Comparison of ENCODE assay signal across 26 cellular contexts in the genomic region with DNA sequence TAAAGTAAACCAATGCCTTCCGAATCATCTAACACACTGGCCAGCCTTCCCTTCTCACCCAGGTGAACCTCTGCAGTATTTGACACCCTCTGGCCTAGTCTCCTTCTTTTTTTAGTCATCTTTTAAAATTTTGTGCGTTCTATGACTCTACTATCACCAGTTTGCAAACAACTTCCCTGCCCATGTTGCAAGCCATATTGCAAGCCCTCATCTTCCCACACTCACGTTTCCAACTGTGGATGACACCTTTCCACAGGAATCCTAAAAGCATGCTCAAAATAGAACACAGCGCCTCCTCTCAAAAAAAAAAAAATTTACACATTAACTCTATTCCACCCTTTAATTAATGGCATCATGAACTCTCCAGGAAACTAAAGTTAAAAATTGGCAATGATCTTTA.
DNase-seq lines count a peak whose midpoint lies in the region; ATAC-seq, FAIRE-seq and TF ChIP-seq lines count a peak whose summit lies in the region.
"Had no signal": no experiment of that assay in that cellular context is flagged by ENCODE, and none has a peak within 500 bp of the region (broad histone marks: within the 10 kb centered on the region; RNA-seq: fewer than 3 reads in every experiment).

No MANE protein-coding gene starts in this region.

- peaks cover 40% of the 10 kb centered on the region for H3K4me1 Mint-ChIP-seq in Calu3 (ENCODE audit: low read depth, unreplicated experiment)
- no peaks in the 10 kb centered on the region for H3K4me1 Mint-ChIP-seq in stimulated activated naive B cell treated with anti-CD40 and anti-IgM and Interleukin-4, amounts not matched to agents 10 μg/mL and 1 μg/mL and 100 μg/mL, for 72 hours

- in situ Hi-C loops in gastrocnemius medialis (cut with MboI; ENCODE audit: low sequenced_read_pairs in 4 of 4): no loop called here

- no peak for FAIRE-seq in small intestine (lab: Jason Lieb, UNC)
- FAIRE-seq: GM12891, HTR-8/SVneo, K562 had no signal

- H3K79me2 ChIP-seq in hepatocyte: no peaks in the 10 kb centered on the region

- no peaks in the 10 kb centered on the region for H4K20me1 ChIP-seq in hepatocyte (ENCODE audit: insufficient read depth, poor library complexity, severe bottlenecking)

- H3K4me3 Mint-ChIP-seq in Calu3 (ENCODE audit: low read depth, unreplicated experiment): no peak overlapping the region
- no peak overlapping the region for H3K4me3 Mint-ChIP-seq in stimulated activated naive B cell treated with anti-CD40 and anti-IgM and Interleukin-4, amounts not matched to agents 10 μg/mL and 1 μg/mL and 100 μg/mL, for 72 hours
- H3K4me3 Mint-ChIP-seq: CD8-positive, alpha-beta T cell; GM23338 had no signal

- peak overlapping the region; percentile 78 for H3K27ac Mint-ChIP-seq in Calu3 (ENCODE audit: unreplicated experiment)
- no peak overlapping the region for H3K27ac Mint-ChIP-seq in stimulated activated naive B cell treated with anti-CD40 and anti-IgM and Interleukin-4, amounts not matched to agents 10 μg/mL and 1 μg/mL and 100 μg/mL, for 72 hours
- H3K27ac Mint-ChIP-seq: CD8-positive, alpha-beta T cell; GM23338 had no signal

- no peak overlapping the region for H2AFZ ChIP-seq in hepatocyte
- H2AFZ ChIP-seq: GM23338 had no signal

- no peaks in the 10 kb centered on the region for H3K9me2 ChIP-seq in hepatocyte (replicated peaks; ENCODE audit: insufficient read depth)

- H3K4me3 ChIP-seq in RWPE2 (ENCODE audit: severe bottlenecking) (no peak overlapping the region), hepatocyte (no peak overlapping the region), small intestine (ENCODE audit: low read depth in 1 of 2, low read length in 2 of 2) (no peak overlapping the region), gastrocnemius medialis (no peak overlapping the region)
- H3K4me3 ChIP-seq: GM23338, HAP-1, K562 had no signal

- no peak overlapping the region for H3K4me2 ChIP-seq in hepatocyte
- H3K4me2 ChIP-seq: GM23338 had no signal

- H3K9me3 ChIP-seq in RWPE2 (ENCODE audit: severe bottlenecking) (no peaks in the 10 kb centered on the region), hepatocyte (ENCODE audit: low read depth) (no peaks in the 10 kb centered on the region), small intestine (ENCODE audit: control insufficient read depth, low read depth) (no peaks in the 10 kb centered on the region), gastrocnemius medialis (no peaks in the 10 kb centered on the region)
- H3K9me3 ChIP-seq: HAP-1 had no signal

- H3K9me3 Mint-ChIP-seq in Calu3 (ENCODE audit: low read depth, unreplicated experiment): no peaks in the 10 kb centered on the region
- H3K9me3 Mint-ChIP-seq in stimulated activated naive B cell treated with anti-CD40 and anti-IgM and Interleukin-4, amounts not matched to agents 10 μg/mL and 1 μg/mL and 100 μg/mL, for 72 hours: no peaks in the 10 kb centered on the region
- H3K9me3 Mint-ChIP-seq: CD8-positive, alpha-beta T cell; GM23338 had no signal

- H3K36me3 ChIP-seq in RWPE2 (ENCODE audit: low read depth): no peaks in the 10 kb centered on the region
- H3K36me3 ChIP-seq in hepatocyte (replicated peaks; ENCODE audit: insufficient read depth, low read depth): no peaks in the 10 kb centered on the region
- H3K36me3 ChIP-seq in small intestine (ENCODE audit: control insufficient read depth in 2 of 2, insufficient read depth in 2 of 2, low read length in 2 of 2): no peaks in the 10 kb centered on the region
- no peaks in the 10 kb centered on the region for H3K36me3 ChIP-seq in gastrocnemius medialis
- H3K36me3 ChIP-seq: HAP-1 had no signal

- DNase-seq in Calu3 (no peak), RWPE2 (ENCODE audit: low spot score) (no peak), hepatocyte (ENCODE audit: low spot score) (no peak), small intestine (no peak), gastrocnemius medialis (no peak), NCI-H2029 treated with DMSO at 0.1 percent for 48 hours (lab: John Stamatoyannopoulos, UW) (no peak), RKO (ENCODE audit: low spot score) (no peak)
- no peak for DNase-seq in stimulated activated naive B cell treated with anti-CD40 and anti-IgM and Interleukin-4, amounts not matched to agents 10 μg/mL and 1 μg/mL and 100 μg/mL, for 72 hours
- DNase-seq: C1 segment of cervical spinal cord; CD8-positive, alpha-beta T cell; DMS79 treated with DMSO at 0.1 percent for 48 hours; GF-D8; MM.1S; NCI-H1417; NCI-H1694; NCI-H2081 treated with DMSO at 0.1 percent for 48 hours; NCI-H2171; NCI-H345; NCI-H510A treated with DMSO at 0.1 percent for 48 hours; RPMI8226; SHP77 treated with DMSO at 0.1 percent for 48 hours had no signal

- CTCF ChIA-PET in Calu3 (lab: Charles Lee): no interaction called here

- ATAC-seq in RWPE2 (ENCODE audit: low read depth) (no peak), gastrocnemius medialis (no peak)
- no peak for ATAC-seq in stimulated activated naive B cell treated with anti-CD40 and anti-IgM and Interleukin-4, amounts not matched to agents 10 μg/mL and 1 μg/mL and 100 μg/mL, for 72 hours (replicated peaks)
- ATAC-seq: CD8-positive, alpha-beta T cell; GM23338; K562 had no signal

- H3K27me3 Mint-ChIP-seq in Calu3 (ENCODE audit: unreplicated experiment): no peaks in the 10 kb centered on the region
- no peaks in the 10 kb centered on the region for H3K27me3 Mint-ChIP-seq in stimulated activated naive B cell treated with anti-CD40 and anti-IgM and Interleukin-4, amounts not matched to agents 10 μg/mL and 1 μg/mL and 100 μg/mL, for 72 hours

- no TSS peak for BruUV-seq in Calu3 (replicated peaks; lab: Mats Ljungman, UMichigan)

- H3K27me3 ChIP-seq in RWPE2 (ENCODE audit: insufficient read depth, poor library complexity, severe bottlenecking) (no peaks in the 10 kb centered on the region), hepatocyte (no peaks in the 10 kb centered on the region), small intestine (ENCODE audit: control insufficient read depth in 2 of 2, insufficient read depth in 2 of 2, low read length in 2 of 2) (no peaks in the 10 kb centered on the region), gastrocnemius medialis (no peaks in the 10 kb centered on the region)

- TF ChIP-seq POLR2A in gastrocnemius medialis (IDR thresholded peaks at IDR 0.05): no peak

- no peaks in the 10 kb centered on the region for H3K36me3 Mint-ChIP-seq in Calu3 (ENCODE audit: insufficient read depth, unreplicated experiment)
- no peaks in the 10 kb centered on the region for H3K36me3 Mint-ChIP-seq in stimulated activated naive B cell treated with anti-CD40 and anti-IgM and Interleukin-4, amounts not matched to agents 10 μg/mL and 1 μg/mL and 100 μg/mL, for 72 hours
- H3K36me3 Mint-ChIP-seq: CD8-positive, alpha-beta T cell had no signal

- H3K27ac ChIP-seq in RWPE2 (ENCODE audit: poor library complexity, severe bottlenecking) (peak overlapping the region; percentile 85), hepatocyte (peak overlapping the region; percentile 86), small intestine (ENCODE audit: low read depth in 1 of 2, low read length in 1 of 2) (peak overlapping the region; percentile 86 to 89), gastrocnemius medialis (no peak overlapping the region)

- TF ChIP-seq CTCF in Calu3 (IDR thresholded peaks at IDR 0.05; ENCODE audit: unreplicated experiment): no peak
- TF ChIP-seq CTCF in RWPE2 (IDR thresholded peaks at IDR 0.05; ENCODE audit: poor library complexity, severe bottlenecking): no peak
- no peak for TF ChIP-seq CTCF in hepatocyte (IDR thresholded peaks at IDR 0.05; ENCODE audit: poor library complexity)
- no peak for TF ChIP-seq CTCF in gastrocnemius medialis (IDR thresholded peaks at IDR 0.05 in 4 of 5, conservative IDR thresholded peaks at IDR 0.05 in 1 of 5)

- peaks cover 39% of the 10 kb centered on the region for H3K4me1 ChIP-seq in RWPE2 (ENCODE audit: insufficient read depth, poor library complexity, severe bottlenecking)
- H3K4me1 ChIP-seq in hepatocyte (ENCODE audit: insufficient read depth): peaks cover 11% of the 10 kb centered on the region
- peaks cover 4 to 5% of the 10 kb centered on the region in 2 donors for H3K4me1 ChIP-seq in small intestine (ENCODE audit: control insufficient read depth in 2 of 2, insufficient read depth in 1 of 2, low read depth in 1 of 2, low read length in 1 of 2)
- H3K4me1 ChIP-seq in gastrocnemius medialis: no peaks in the 10 kb centered on the region

- intact Hi-C loops in Calu3 (cut with micrococcal nuclease; ENCODE audit: unreplicated experiment): no loop called here
- intact Hi-C loops in gastrocnemius medialis (cut with DNase I; ENCODE audit: low total_unique reads): no loop called here

- whole genome bisulfite sequencing in hepatocyte (ENCODE audit: low lambda C conversion rate, missing lambda C conversion rate): 96% methylated on average over 4 of the region's 4 CpGs
- WGBS in small intestine, 3 donors: 73 to 85% (median 81%) methylated on average over 4 of the region's 4 CpGs

Comparison
In these comparisons a context has a peak if more than half of its experiments do, and no peak if none do; other contexts are left out.
1. H3K27ac ChIP-seq: peak in RWPE2 (single experiment), hepatocyte (single experiment) and small intestine (2 of 2); none in gastrocnemius medialis (0 of 4).